In genomic region chr2:108662207-108662612, GRCh38 we compare ENCODE assay signal across 8 cellular contexts. TPM values are rescaled to one million over a fixed set of nuclear protein-coding genes. Genes with fewer than 3 reads are reported as not detected.
DNase-seq lines count a peak whose midpoint lies in the region; ATAC-seq and TF ChIP-seq lines count a peak whose summit lies in the region.
"Not testable (repeated sequence)": the region's sequence is repeated elsewhere in the genome, so short reads cannot be mapped to it uniquely, and the experiment has no call there.

No MANE protein-coding gene starts in this region.

- POLR2A ChIA-PET in AG04449 (lab: Yijun Ruan, JAX), result interaction anchor here (0.9 kb wide), 1 partner anchor 67 kb away, joined by 3 read pairs; no protein-coding TSS in a partner anchor

- H3K4me3 ChIP-seq in AG04449 (ENCODE audit: low read depth, low read length); choroid plexus epithelial cell (ENCODE audit: low read depth, low read length); hepatocyte: not testable (repeated sequence)
- peak overlapping the region; percentile 3 for H3K4me3 ChIP-seq in psoas muscle

- H3K36me3 ChIP-seq in hepatocyte (replicated peaks; ENCODE audit: insufficient read depth, low read depth), result not testable (repeated sequence)
- peaks cover 0 to 13% of the 10 kb centered on the region in 2 donors for H3K36me3 ChIP-seq in psoas muscle (ENCODE audit: insufficient read depth in 1 of 2, low read depth in 1 of 2)

- peak; percentile 78 for ATAC-seq in GM19025 (IDR thresholded peaks at IDR 0.05; ENCODE audit: low read depth, unreplicated experiment)
- ATAC-seq in HG02610 (IDR thresholded peaks at IDR 0.05; ENCODE audit: unreplicated experiment), result peak; percentile 97
- peak; percentile 89 for ATAC-seq in HG03520 (IDR thresholded peaks at IDR 0.05; ENCODE audit: unreplicated experiment)
- ATAC-seq in SK-N-SH treated with all-trans-retinoic acid at 6 μM for 48 hours, result peak; percentile 95
- peak; percentile 88 to 95 (median 92) for ATAC-seq in psoas muscle

- not testable (repeated sequence) for TF ChIP-seq CTCF in AG04449 (IDR thresholded peaks at IDR 0.05; ENCODE audit: insufficient read depth, low read length, missing control alignments); choroid plexus epithelial cell (conservative IDR thresholded peaks at IDR 0.05; ENCODE audit: low read depth, low read length); hepatocyte (IDR thresholded peaks at IDR 0.05; ENCODE audit: poor library complexity); psoas muscle (IDR thresholded peaks at IDR 0.05)

- H4K20me1 ChIP-seq in hepatocyte (ENCODE audit: insufficient read depth, poor library complexity, severe bottlenecking), result not testable (repeated sequence)

- CTCF ChIA-PET in AG04449 (lab: Yijun Ruan, JAX), result interaction anchor here (1.2 kb wide), 1 partner anchor 26 kb away, joined by 3 read pairs; no protein-coding TSS in a partner anchor

- intact Hi-C loops in psoas muscle (cut with DNase I), result not testable (repeated sequence)

- not testable (repeated sequence) for H3K4me2 ChIP-seq in hepatocyte

- H3K9me2 ChIP-seq in hepatocyte (replicated peaks; ENCODE audit: insufficient read depth), result not testable (repeated sequence)

- not testable (repeated sequence) for H3K4me1 ChIP-seq in hepatocyte (ENCODE audit: insufficient read depth)
- H3K4me1 ChIP-seq in psoas muscle, result peaks cover 18% of the 10 kb centered on the region

- DNase-seq in AG04449 (ENCODE audit: low read depth, low spot score) (peak; percentile 65), choroid plexus epithelial cell (ENCODE audit: low read depth) (peak; percentile 86), hepatocyte (ENCODE audit: low spot score) (peak; percentile 48)
- not testable (repeated sequence) for DNase-seq in psoas muscle

- 41% methylated on average over 5 of the region's 5 CpGs for WGBS in hepatocyte (ENCODE audit: low lambda C conversion rate, missing lambda C conversion rate)
- WGBS in psoas muscle, 3 donors, result 20 to 29% (median 27%) methylated on average over 5 of the region's 5 CpGs

- not testable (repeated sequence) for H3K79me2 ChIP-seq in hepatocyte

- peak overlapping the region; percentile 51 for H3K27ac ChIP-seq in hepatocyte
- H3K27ac ChIP-seq in psoas muscle, result peak overlapping the region; percentile 85

- not testable (repeated sequence) for H3K27me3 ChIP-seq in hepatocyte; psoas muscle (ENCODE audit: insufficient read depth in 3 of 3, low read length in 2 of 3)

- H2AFZ ChIP-seq in hepatocyte, result not testable (repeated sequence)

- H3K9me3 ChIP-seq in hepatocyte (ENCODE audit: low read depth); psoas muscle: not testable (repeated sequence)

RNA-seq across cellular contexts. Expression of gene RANBP2, which starts 57.1 kb away (rescaled TPM):
- 66.1 and 72.9 TPM in 2 replicates for total RNA-seq in hepatocyte
- polyA plus RNA-seq in hepatocyte, result 9.6 and 13.5 TPM in 2 replicates
- total RNA-seq in psoas muscle, result 10 to 100 TPM; 58.5 to 74.3 (median 70.9) TPM
- polyA plus RNA-seq in psoas muscle, result 10 to 100 TPM; 12.4 to 40.1 (median 13.0) TPM
